ENCODE assay signal across 1 cellular context in genomic region chr16:67017810-67018488, GRCh38.
TF ChIP-seq lines count a peak whose summit lies in the region.

No MANE protein-coding gene starts in this region.

TF ChIP-seq in HepG2, 621 proteins besides CTCF, POLR2A, EP300 and RAD21 (continued from another document and continues in another):
- TF ChIP-seq NFATC3 (CRISPR knock-in tag; IDR thresholded peaks at IDR 0.05) (0 out of 2 replicates have a peak, but pooled peaks have one; percentile 68), ZNF24 (IDR thresholded peaks at IDR 0.05) (0 out of 2 replicates have a peak, but pooled peaks have one; percentile 34), RFXAP (CRISPR knock-in tag; IDR thresholded peaks at IDR 0.05; ENCODE audit: borderline replicate concordance) (peak; percentile 81; the same call in 1 of the 2 replicates), ZNF572 (CRISPR knock-in tag; IDR thresholded peaks at IDR 0.05) (no peak), ZFY (CRISPR knock-in tag; IDR thresholded peaks at IDR 0.05) (peak; percentile 65), NAIF1 (CRISPR knock-in tag; IDR thresholded peaks at IDR 0.05; ENCODE audit: borderline replicate concordance) (no peak), ZNF615 (CRISPR knock-in tag; IDR thresholded peaks at IDR 0.05; ENCODE audit: borderline replicate concordance) (no peak), ZNF652 (CRISPR knock-in tag; IDR thresholded peaks at IDR 0.05; ENCODE audit: borderline replicate concordance, low read depth) (peak; percentile 47; the same call in 1 of the 2 replicates), ZNF333 (CRISPR knock-in tag; IDR thresholded peaks at IDR 0.05; ENCODE audit: borderline replicate concordance) (no peak), TRAFD1 (CRISPR knock-in tag; IDR thresholded peaks at IDR 0.05; ENCODE audit: borderline replicate concordance) (no peak), ERF (CRISPR knock-in tag; IDR thresholded peaks at IDR 0.05) (peak; percentile 94), SNAPC2 (CRISPR knock-in tag; IDR thresholded peaks at IDR 0.05) (peak; percentile 28; the same call in 1 of the 2 replicates), PAXIP1 (CRISPR knock-in tag; conservative IDR thresholded peaks at IDR 0.05) (no peak), TFDP2 (CRISPR knock-in tag; IDR thresholded peaks at IDR 0.05) (peak; percentile 62; the same call in 1 of the 2 replicates), ZBTB39 (CRISPR knock-in tag; IDR thresholded peaks at IDR 0.05) (no peak), ZHX1 (CRISPR knock-in tag; IDR thresholded peaks at IDR 0.05; ENCODE audit: low read depth) (no peak), MNT (IDR thresholded peaks at IDR 0.05) (peak; percentile 75), ZNF354B (CRISPR knock-in tag; IDR thresholded peaks at IDR 0.05) (no peak), DMTF1 (CRISPR knock-in tag; IDR thresholded peaks at IDR 0.05) (no peak), KAT7 (CRISPR knock-in tag; IDR thresholded peaks at IDR 0.05; ENCODE audit: borderline replicate concordance) (no peak), ZBTB26 (CRISPR knock-in tag; IDR thresholded peaks at IDR 0.05; ENCODE audit: borderline replicate concordance) (peak; percentile 47; the same call in 1 of the 2 replicates), GMEB2 (CRISPR knock-in tag; IDR thresholded peaks at IDR 0.05; ENCODE audit: low read depth) (no peak), ZNF788 (CRISPR knock-in tag; IDR thresholded peaks at IDR 0.05; ENCODE audit: borderline replicate concordance) (peak; percentile 92; the same call in 1 of the 2 replicates), ZNF207 (IDR thresholded peaks at IDR 0.05; ENCODE audit: borderline replicate concordance) (no peak), PHF5A (CRISPR knock-in tag; IDR thresholded peaks at IDR 0.05; ENCODE audit: low read depth, unreplicated experiment) (peak; percentile 78), REST (IDR thresholded peaks at IDR 0.05; ENCODE audit: borderline replicate concordance in 1 of 2, low read depth in 1 of 2, low read length in 2 of 2) (0 out of 4 replicates have a peak, but pooled peaks of 1 of the 2 experiments have one; percentile 10), LBX2 (CRISPR knock-in tag; IDR thresholded peaks at IDR 0.05; ENCODE audit: borderline replicate concordance) (no peak)
